8 cellular contexts compared by ENCODE assay signal in the genomic region with DNA sequence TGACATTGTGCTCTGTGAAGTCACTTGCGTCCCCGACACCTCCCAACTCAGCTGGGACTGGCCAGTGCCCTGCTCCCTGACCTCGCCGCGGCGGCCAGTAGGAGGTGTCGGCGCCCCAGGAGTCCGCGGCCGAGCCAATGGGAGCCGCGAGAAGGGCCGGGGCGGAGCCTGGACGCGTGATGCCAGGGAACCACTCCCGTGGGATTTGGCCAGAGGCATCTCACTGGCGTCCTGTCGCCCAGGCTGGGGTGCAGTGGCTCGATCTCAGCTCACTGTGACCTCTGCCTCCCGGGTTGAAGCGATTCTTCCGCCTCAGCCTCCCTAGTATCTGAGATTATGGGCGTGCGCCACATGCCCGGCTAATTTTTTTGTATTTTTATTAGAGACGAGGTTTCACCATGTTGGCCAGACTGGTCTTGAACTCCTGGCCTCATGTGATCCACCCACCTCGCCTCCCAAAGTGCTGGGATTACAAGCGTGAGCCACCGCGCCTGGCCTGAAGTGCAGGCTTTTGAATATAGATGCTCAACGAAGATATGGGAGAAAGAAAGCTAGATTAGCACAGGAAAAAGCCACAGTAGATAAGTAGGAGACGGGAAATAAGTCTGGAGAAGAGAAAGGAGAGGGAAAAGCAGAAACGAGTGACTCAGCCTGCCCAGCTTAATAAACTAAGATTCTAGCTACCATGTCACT. TPM values are rescaled to one million over a fixed set of nuclear protein-coding genes. Genes with fewer than 3 reads are reported as not detected.
DNase-seq lines count a peak whose midpoint lies in the region; ATAC-seq, FAIRE-seq and TF ChIP-seq lines count a peak whose summit lies in the region.

No MANE protein-coding gene starts in this region.

- H3K4me1 ChIP-seq in HAP-1 (peaks cover 10% of the 10 kb centered on the region), HepG2 (ENCODE audit: insufficient read depth, low read length) (peaks cover 15% of the 10 kb centered on the region)

- TF ChIP-seq EP300 in HepG2 (IDR thresholded peaks at IDR 0.05; ENCODE audit: low read depth in 2 of 2, low read length in 2 of 2) (no peak), HepG2 (CRISPR knock-in tag; IDR thresholded peaks at IDR 0.05; ENCODE audit: borderline replicate concordance) (no peak)

- POLR2A ChIA-PET in HepG2 (lab: Yijun Ruan, JAX), result interaction anchor here (0.7 to 1.8 kb wide), 7 partner anchors 10 to 599 kb away, joined by 3 to 6 read pairs (median 4); a partner anchor contains a TSS

- H3K27me3 ChIP-seq in HAP-1 (ENCODE audit: low read depth) (no peaks in the 10 kb centered on the region), HepG2 (ENCODE audit: control insufficient read depth in 1 of 2, insufficient read depth in 2 of 2, low read length in 2 of 2) (no peaks in the 10 kb centered on the region; a peak in 1 of 5 replicates), WERI-Rb-1 (ENCODE audit: insufficient read depth, low read depth, severe bottlenecking) (no peaks in the 10 kb centered on the region)

- peak overlapping the region; percentile 97 for H3K4me2 ChIP-seq in HepG2 (ENCODE audit: low read depth, low read length)

- peak; percentile 95 to 96 for TF ChIP-seq POLR2A in HepG2 (IDR thresholded peaks at IDR 0.05; ENCODE audit: insufficient read depth in 1 of 2, low read depth in 2 of 2, low read length in 2 of 2)

- TSS peak; percentile 98 for BruUV-seq in HepG2 (replicated peaks; lab: Mats Ljungman, UMichigan)

- H3K4me3 ChIP-seq in HAP-1 (peak overlapping the region; percentile 43), HepG2 (replicated peaks in 1 of 3; ENCODE audit: insufficient read depth in 1 of 3, low read depth in 2 of 3, low read length in 3 of 3) (peak overlapping the region; percentile 74 to 90 (median 74)), WERI-Rb-1 (ENCODE audit: low read depth, low read length) (no peak overlapping the region)

- WGBS in HepG2 (ENCODE audit: low lambda C conversion rate), result 20% methylated on average over 15 of the region's 35 CpGs

- peak; percentile 76 for FAIRE-seq in HepG2 (lab: Jason Lieb, UNC)

- 0 out of 2 replicates have a peak, but pooled peaks have one; percentile 24 for TF ChIP-seq RAD21 in HepG2 (CRISPR knock-in tag; IDR thresholded peaks at IDR 0.05)

- H3K36me3 ChIP-seq in HAP-1 (replicated peaks) (no peaks in the 10 kb centered on the region), HepG2 (replicated peaks in 1 of 2; ENCODE audit: control insufficient read depth in 1 of 2, insufficient read depth in 2 of 2, low read length in 2 of 2) (no peaks in the 10 kb centered on the region), WERI-Rb-1 (no peaks in the 10 kb centered on the region)

- no peaks in the 10 kb centered on the region for H4K20me1 ChIP-seq in HepG2 (ENCODE audit: insufficient read depth, low read length)

- DNase-seq in DMS153 treated with DMSO at 0.1 percent for 48 hours (lab: John Stamatoyannopoulos, UW; ENCODE audit: unreplicated experiment) (peak; percentile 83), HAP-1 (ENCODE audit: low spot score in 2 of 2) (peak; percentile 85 to 95), NCI-H2081 treated with DMSO at 0.1 percent for 48 hours (lab: John Stamatoyannopoulos, UW) (peak; percentile 67), ecto neural progenitor cell (ENCODE audit: low spot score) (peak; percentile 92), HepG2 (ENCODE audit: low spot score) (peak; percentile 82), WERI-Rb-1 (no peak)
- DNase-seq in activated CD4-positive, alpha-beta T cell treated with anti-CD3 and anti-CD28 coated beads for 48 hours, result peak; percentile 69
- peak; percentile 13 for DNase-seq in stimulated activated CD4-positive, alpha-beta T cell treated with anti-CD3 and anti-CD28 coated beads, Interleukin-2, amount 100 ng/mL, for 4 hours (ENCODE audit: low read depth)

- CTCF ChIA-PET in HepG2 (lab: Yijun Ruan, JAX; ENCODE audit: low intra/inter-chr PET ratio, low total read pairs), result no interaction called here

- intact Hi-C loops in HepG2 (cut with micrococcal nuclease; ENCODE audit: unreplicated experiment), result no loop called here

- in situ Hi-C loops in HAP-1 (cut with MboI; ENCODE audit: low sequenced_read_pairs) (no loop called here), HepG2 (cut with HindIII; ENCODE audit: extremely low pct_ligation_motif_present, low pct_unique_long_range_greater_than_20kb) (no loop called here)

- H3K9me3 ChIP-seq in HAP-1 (no peaks in the 10 kb centered on the region), HepG2 (ENCODE audit: low read length) (no peaks in the 10 kb centered on the region), WERI-Rb-1 (ENCODE audit: severe bottlenecking) (no peaks in the 10 kb centered on the region)

- no peak overlapping the region for H2AFZ ChIP-seq in HepG2 (ENCODE audit: low read length)

- TF ChIP-seq CTCF in HepG2 (CRISPR knock-in tag; IDR thresholded peaks at IDR 0.05), result peak; percentile 68
- TF ChIP-seq CTCF in WERI-Rb-1 (IDR thresholded peaks at IDR 0.05; ENCODE audit: low read depth, low read length), result no peak

- peak; percentile 100 for ATAC-seq in HepG2

- H3K9ac ChIP-seq in HepG2 (ENCODE audit: insufficient read depth, low read depth, low read length), result peak overlapping the region; percentile 79

- no peaks in the 10 kb centered on the region for H3K79me2 ChIP-seq in HepG2 (ENCODE audit: insufficient read depth, low read length)

- H3K27ac ChIP-seq in HepG2 (ENCODE audit: extremely low read length, insufficient read depth, low read length) (peak overlapping the region; percentile 73), WERI-Rb-1 (no peak overlapping the region)

TF ChIP-seq in HepG2, 621 proteins besides CTCF, POLR2A, EP300 and RAD21 (continues in another document):
- TF ChIP-seq ZNF253 (CRISPR knock-in tag; IDR thresholded peaks at IDR 0.05; ENCODE audit: borderline replicate concordance) (0 out of 2 replicates have a peak, but pooled peaks have one; percentile 26), ZNF672 (CRISPR knock-in tag; IDR thresholded peaks at IDR 0.05) (no peak), ZFP41 (CRISPR knock-in tag; IDR thresholded peaks at IDR 0.05; ENCODE audit: borderline replicate concordance) (no peak), DNMT1 (CRISPR knock-in tag; IDR thresholded peaks at IDR 0.05) (no peak; the same call in 1 of the 2 replicates), ZFAT (CRISPR knock-in tag; conservative IDR thresholded peaks at IDR 0.05) (no peak), RCOR2 (CRISPR knock-in tag; IDR thresholded peaks at IDR 0.05) (no peak), ZFP36L2 (CRISPR knock-in tag; IDR thresholded peaks at IDR 0.05) (no peak), ZNF607 (CRISPR knock-in tag; IDR thresholded peaks at IDR 0.05; ENCODE audit: borderline replicate concordance) (0 out of 2 replicates have a peak, but pooled peaks have one; percentile 30), SOX13 (IDR thresholded peaks at IDR 0.05) (no peak), SOX13 (CRISPR knock-in tag; conservative IDR thresholded peaks at IDR 0.05 in 1 of 2, IDR thresholded peaks at IDR 0.05 in 1 of 2) (no peak)

RNA-seq across cellular contexts. Expression of a gene that starts 38.0 kb away (rescaled TPM):
- total RNA-seq in HepG2 (2016; rRNA removed; fragmentation: Illumina TruSeq; extraction: Trizol), result 84.8 and 98.0 TPM in 2 replicates
- 40.9 and 53.0 TPM in 2 replicates for total RNA-seq in HepG2 (2016; cell fraction: cytosol; rRNA removed; fragmentation: Illumina TruSeq; extraction: Trizol; ENCODE audit: low read depth)
- total RNA-seq in HepG2 (2016; cell fraction: insoluble cytoplasmic fraction; rRNA removed; fragmentation: Illumina TruSeq; extraction: Trizol), result 88.0 and 114 TPM in 2 replicates
- 51.0 and 60.6 TPM in 2 replicates for total RNA-seq in HepG2 (2016; cell fraction: membrane; rRNA removed; fragmentation: Illumina TruSeq; extraction: Trizol)
- total RNA-seq in HepG2 (2016; cell fraction: nucleus; rRNA removed; fragmentation: Illumina TruSeq; extraction: Trizol), result 37.3 and 44.7 TPM in 2 replicates
- polyA plus RNA-seq in HepG2 (2011; rRNA removed), result 43.2 and 57.7 TPM in 2 replicates
- polyA plus RNA-seq in HepG2 (2011; cell fraction: cytosol; rRNA removed), result 29.4 and 47.2 TPM in 2 replicates
- polyA plus RNA-seq in HepG2 (2011; cell fraction: nucleus; rRNA removed), result 14.4 and 22.1 TPM in 2 replicates
- polyA plus RNA-seq in HepG2 (2012), result 56.4 and 66.6 TPM in 2 replicates
- polyA plus RNA-seq in HepG2 (2016; cell fraction: cytosol; fragmentation: Illumina TruSeq; extraction: Trizol; ENCODE audit: low read depth), result 40.3 and 46.7 TPM in 2 replicates
- 108 and 130 TPM in 2 replicates for polyA plus RNA-seq in HepG2 (2016; cell fraction: insoluble cytoplasmic fraction; fragmentation: Illumina TruSeq; extraction: Trizol; ENCODE audit: low read depth)
- polyA plus RNA-seq in HepG2 (2016; cell fraction: membrane; fragmentation: Illumina TruSeq; extraction: Trizol; ENCODE audit: low read depth), result 49.0 and 60.3 TPM in 2 replicates
- 67.9 and 77.3 TPM in 2 replicates for polyA plus RNA-seq in HepG2 (2016; cell fraction: nucleus; fragmentation: Illumina TruSeq; extraction: Trizol; ENCODE audit: insufficient read depth, low read depth)
- 8.8 and 12.4 TPM in 2 replicates for polyA minus RNA-seq in HepG2 (2011; rRNA and poly(A)+ RNA removed; ENCODE audit: low replicate concordance)
- polyA minus RNA-seq in HepG2 (2011; cell fraction: cytosol; rRNA and poly(A)+ RNA removed), result 8.7 and 14.6 TPM in 2 replicates
- 37.0 and 37.7 TPM in 2 replicates for polyA minus RNA-seq in HepG2 (2011; cell fraction: nucleus; rRNA and poly(A)+ RNA removed)

RNA-seq across cellular contexts. Expression of a gene that starts 38.7 kb away (rescaled TPM):
- 166 and 305 TPM in 2 replicates for total RNA-seq in HepG2 (2016; rRNA removed; fragmentation: Illumina TruSeq; extraction: Trizol)
- 37.3 and 46.0 TPM in 2 replicates for total RNA-seq in HepG2 (2016; cell fraction: cytosol; rRNA removed; fragmentation: Illumina TruSeq; extraction: Trizol; ENCODE audit: low read depth)
- 177 and 299 TPM in 2 replicates for total RNA-seq in HepG2 (2016; cell fraction: insoluble cytoplasmic fraction; rRNA removed; fragmentation: Illumina TruSeq; extraction: Trizol)
- 67.8 and 83.4 TPM in 2 replicates for total RNA-seq in HepG2 (2016; cell fraction: membrane; rRNA removed; fragmentation: Illumina TruSeq; extraction: Trizol)
- 140 and 152 TPM in 2 replicates for total RNA-seq in HepG2 (2016; cell fraction: nucleus; rRNA removed; fragmentation: Illumina TruSeq; extraction: Trizol)
- polyA plus RNA-seq in HepG2 (2011; rRNA removed), result 56.3 and 64.4 TPM in 2 replicates
- polyA plus RNA-seq in HepG2 (2011; cell fraction: cytosol; rRNA removed), result 36.1 and 53.3 TPM in 2 replicates
- 68.0 and 80.6 TPM in 2 replicates for polyA plus RNA-seq in HepG2 (2011; cell fraction: nucleus; rRNA removed)
- polyA plus RNA-seq in HepG2 (2012), result 110 and 117 TPM in 2 replicates
- 14.3 and 16.1 TPM in 2 replicates for polyA plus RNA-seq in HepG2 (2016; cell fraction: cytosol; fragmentation: Illumina TruSeq; extraction: Trizol; ENCODE audit: low read depth)
- polyA plus RNA-seq in HepG2 (2016; cell fraction: insoluble cytoplasmic fraction; fragmentation: Illumina TruSeq; extraction: Trizol; ENCODE audit: low read depth), result 281 and 295 TPM in 2 replicates
- polyA plus RNA-seq in HepG2 (2016; cell fraction: membrane; fragmentation: Illumina TruSeq; extraction: Trizol; ENCODE audit: low read depth), result 29.4 and 38.8 TPM in 2 replicates
- 174 and 180 TPM in 2 replicates for polyA plus RNA-seq in HepG2 (2016; cell fraction: nucleus; fragmentation: Illumina TruSeq; extraction: Trizol; ENCODE audit: insufficient read depth, low read depth)
- polyA minus RNA-seq in HepG2 (2011; rRNA and poly(A)+ RNA removed; ENCODE audit: low replicate concordance), result 72.7 and 122 TPM in 2 replicates
- polyA minus RNA-seq in HepG2 (2011; cell fraction: cytosol; rRNA and poly(A)+ RNA removed), result 73.0 and 79.8 TPM in 2 replicates
- polyA minus RNA-seq in HepG2 (2011; cell fraction: nucleus; rRNA and poly(A)+ RNA removed), result 125 and 154 TPM in 2 replicates
